Comparison of ENCODE assay signal across 14 cellular contexts in the genomic region with DNA sequence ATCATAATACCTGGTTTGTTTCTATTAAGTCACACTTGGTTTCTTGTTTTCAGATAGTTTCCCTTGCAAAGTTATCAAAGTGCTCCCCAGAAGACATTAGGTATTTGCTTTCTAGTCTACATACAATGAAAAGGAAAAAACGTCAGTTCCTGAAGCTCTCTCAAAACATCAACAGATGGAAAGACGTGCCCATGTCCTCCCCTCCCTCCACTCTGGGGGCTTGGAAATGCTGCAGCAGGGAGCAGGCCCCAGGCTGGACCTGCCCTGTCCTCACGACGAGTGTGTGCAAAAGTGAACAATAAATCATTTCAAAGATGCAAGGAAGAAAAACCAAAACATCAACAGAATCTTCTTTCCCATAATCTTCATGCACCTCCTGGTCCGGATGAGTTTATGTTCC.
"Had no signal": no experiment of that assay in that cellular context is flagged by ENCODE, and none has a peak within 500 bp of the region (broad histone marks: within the 10 kb centered on the region; RNA-seq: fewer than 3 reads in every experiment).

No MANE protein-coding gene starts in this region.

- H3K36me3 Mint-ChIP-seq: natural killer cell treated with Interleukin-12 subunit alpha and Interleukin-12 subunit beta and Interleukin-15 and Interleukin-18, amount 100 ng/mL, for 72 hours; T-cell had no signal

- H3K27ac ChIP-seq: ascending aorta, pancreas, SK-N-MC, skin epidermis, thyroid gland had no signal

- H3K27ac Mint-ChIP-seq: activated CD8-positive, alpha-beta T cell treated with anti-CD3 and anti-CD28 coated beads, Interleukin-2, amount 10 ng/mL, durations not matched to agents 7 days and 5 days; natural killer cell treated with Interleukin-12 subunit alpha and Interleukin-12 subunit beta and Interleukin-15 and Interleukin-18, amount 100 ng/mL, for 72 hours; T-cell had no signal

- H3K36me3 ChIP-seq: ascending aorta, pancreas, thyroid gland had no signal

- H3K27me3 ChIP-seq: ascending aorta, pancreas, thyroid gland had no signal

- H3K9me3 Mint-ChIP-seq: natural killer cell treated with Interleukin-12 subunit alpha and Interleukin-12 subunit beta and Interleukin-15 and Interleukin-18, amount 100 ng/mL, for 72 hours; T-cell had no signal

- H3K4me3 ChIP-seq: ascending aorta, pancreas, SK-N-MC, skin epidermis, thyroid gland had no signal

- H3K4me1 Mint-ChIP-seq: T-cell had no signal

- H3K9me3 ChIP-seq: ascending aorta, pancreas, thyroid gland had no signal

- H3K4me3 Mint-ChIP-seq: activated CD8-positive, alpha-beta T cell treated with anti-CD3 and anti-CD28 coated beads, Interleukin-2, amount 10 ng/mL, durations not matched to agents 7 days and 5 days; natural killer cell treated with Interleukin-12 subunit alpha and Interleukin-12 subunit beta and Interleukin-15 and Interleukin-18, amount 100 ng/mL, for 72 hours; T-cell had no signal

- ATAC-seq: activated CD8-positive, alpha-beta T cell treated with anti-CD3 and anti-CD28 coated beads, Interleukin-2, amount 10 ng/mL, durations not matched to agents 7 days and 5 days; natural killer cell treated with Interleukin-12 subunit alpha and Interleukin-12 subunit beta and Interleukin-15 and Interleukin-18, amount 100 ng/mL, for 72 hours; pancreas; T-cell had no signal

- H3K4me1 ChIP-seq: ascending aorta, pancreas, thyroid gland had no signal

- DNase-seq: activated CD4-positive, alpha-beta T cell treated with anti-CD3 and anti-CD28 coated beads for 1 hour; activated CD8-positive, alpha-beta memory T cell treated with anti-CD3 and anti-CD28 coated beads, Interleukin-2, amount 50 U/mL, for 48 hours; activated CD8-positive, alpha-beta T cell treated with anti-CD3 and anti-CD28 coated beads, Interleukin-2, amount 10 ng/mL, durations not matched to agents 7 days and 5 days; effector CD4-positive, alpha-beta T cell; hypothalamus; mammary epithelial cell; pancreas; T-cell; T1000; thyroid gland had no signal
